Comparison of ENCODE assay signal across 11 cellular contexts in genomic region chr4:119525005-119525749, GRCh38.
DNase-seq lines count a peak whose midpoint lies in the region; ATAC-seq and TF ChIP-seq lines count a peak whose summit lies in the region.
"Had no signal": no experiment of that assay in that cellular context is flagged by ENCODE, and none has a peak within 500 bp of the region (broad histone marks: within the 10 kb centered on the region; RNA-seq: fewer than 3 reads in every experiment).

No MANE protein-coding gene starts in this region.

- H3K9ac ChIP-seq in SK-N-SH: peak overlapping the region; percentile 57

- H4K20me1 ChIP-seq in SK-N-SH (ENCODE audit: insufficient read depth): no peaks in the 10 kb centered on the region

- no peaks in the 10 kb centered on the region for H3K9me2 ChIP-seq in SK-N-SH

- H3K27me3 ChIP-seq in SK-N-SH (ENCODE audit: insufficient read depth): no peaks in the 10 kb centered on the region
- H3K27me3 ChIP-seq in psoas muscle (ENCODE audit: insufficient read depth in 3 of 3, low read length in 2 of 3): no peaks in the 10 kb centered on the region
- H3K27me3 ChIP-seq in dorsolateral prefrontal cortex: no peaks in the 10 kb centered on the region

- TF ChIP-seq EP300 in SK-N-SH (IDR thresholded peaks at IDR 0.05; ENCODE audit: borderline replicate concordance in 1 of 2, low read depth in 1 of 2, low read length in 1 of 2): no peak; a peak in 1 of 4 replicates

- intact Hi-C loops in psoas muscle (cut with DNase I) (no loop called here), dorsolateral prefrontal cortex (cut with DNase I) (no loop called here)

- no peak for TF ChIP-seq RAD21 in SK-N-SH (IDR thresholded peaks at IDR 0.05; ENCODE audit: low read length)

- POLR2A ChIA-PET in SK-N-SH (lab: Yijun Ruan, JAX): no interaction called here

- H3K9me3 ChIP-seq in SK-N-SH (no peaks in the 10 kb centered on the region), psoas muscle (no peaks in the 10 kb centered on the region)

- peak overlapping the region; percentile 32 for H2AFZ ChIP-seq in SK-N-SH (ENCODE audit: low read depth)

- H3K27ac ChIP-seq in SK-N-SH (ENCODE audit: low read depth in 2 of 2, low read length in 1 of 2) (peak overlapping the region; percentile 79 to 94; a peak in 3 of 4 replicates), psoas muscle (peak overlapping the region; percentile 43), dorsolateral prefrontal cortex (no peak overlapping the region)

- WGBS in SK-N-SH (ENCODE audit: low lambda C conversion rate): 13% methylated on average over 5 of the region's 5 CpGs
- WGBS in psoas muscle, 3 donors: 40 to 65% (median 49%) methylated on average over 5 of the region's 5 CpGs

- H3K4me1 ChIP-seq in SK-N-SH (ENCODE audit: control insufficient read depth in 1 of 2, insufficient read depth in 2 of 2, low read depth in 1 of 2, low read length in 1 of 2): peaks cover 0 to 22% of the 10 kb centered on the region in 2 experiments
- H3K4me1 ChIP-seq in psoas muscle: peaks cover 9% of the 10 kb centered on the region

- peaks cover 42% of the 10 kb centered on the region for H3F3A ChIP-seq in SK-N-SH (replicated peaks; ENCODE audit: insufficient read depth)

- H3K36me3 ChIP-seq in SK-N-SH (replicated peaks in 1 of 2; ENCODE audit: control insufficient read depth in 1 of 2, insufficient read depth in 2 of 2, low read length in 1 of 2) (peaks cover 15 to 17% of the 10 kb centered on the region in 2 experiments), psoas muscle (ENCODE audit: insufficient read depth in 1 of 2, low read depth in 1 of 2) (peaks cover 0 to 49% of the 10 kb centered on the region in 2 donors)

- peak overlapping the region in 1 of 2 experiments; percentile 37; a peak in 1 of 4 replicates for H3K4me3 ChIP-seq in SK-N-SH (ENCODE audit: low read depth in 2 of 2, low read length in 1 of 2)
- peak overlapping the region; percentile 30 for H3K4me3 ChIP-seq in fibroblast of mammary gland (ENCODE audit: control insufficient read depth, low read depth, low read length)
- H3K4me3 ChIP-seq in psoas muscle: no peak overlapping the region
- H3K4me3 ChIP-seq in dorsolateral prefrontal cortex: no peak overlapping the region

- peak; percentile 27 to 81 (median 62) for ATAC-seq in psoas muscle
- ATAC-seq: naive thymus-derived CD4-positive, alpha-beta T cell had no signal

- peaks cover 3% of the 10 kb centered on the region; the same call in 1 of the 2 replicates for H3K79me2 ChIP-seq in SK-N-SH (ENCODE audit: insufficient read depth)

- DNase-seq in Daoy (ENCODE audit: low read depth) (peak; percentile 35), SK-N-SH (no peak), fibroblast of mammary gland (ENCODE audit: low read depth) (peak; percentile 83), psoas muscle (no peak), activated gamma-delta T cell treated with Interleukin-2 at 50 U/mL for 16 hours (no peak), SKM-1 treated with dmso at 0.1 percent for 144 hours (lab: John Stamatoyannopoulos, UW; ENCODE audit: unreplicated experiment) (no peak), NCI-H2196 treated with DMSO at 0.1 percent for 48 hours (lab: John Stamatoyannopoulos, UW; ENCODE audit: unreplicated experiment) (no peak), dorsolateral prefrontal cortex (no peak)
- DNase-seq: COR-L47; naive thymus-derived CD4-positive, alpha-beta T cell; NCI-H446 treated with DMSO at 0.1 percent for 48 hours had no signal

- no peak for TF ChIP-seq CTCF in SK-N-SH (IDR thresholded peaks at IDR 0.05)
- TF ChIP-seq CTCF in fibroblast of mammary gland (conservative IDR thresholded peaks at IDR 0.05; ENCODE audit: control insufficient read depth, insufficient read depth, low read depth, low read length): no peak
- TF ChIP-seq CTCF in psoas muscle (IDR thresholded peaks at IDR 0.05): no peak
- TF ChIP-seq CTCF in dorsolateral prefrontal cortex (IDR thresholded peaks at IDR 0.05 in 54 of 56, conservative IDR thresholded peaks at IDR 0.05 in 2 of 56; ENCODE audit: low read depth in 1 of 56, partially characterized antibody in 56 of 56): no peak

- CTCF ChIA-PET in SK-N-SH (lab: Yijun Ruan, JAX): no interaction called here

- H3K4me2 ChIP-seq in SK-N-SH: peak overlapping the region; percentile 71

TF ChIP-seq in SK-N-SH, 30 proteins besides CTCF, POLR2A, EP300 and RAD21:
- TF ChIP-seq TEAD4 (IDR thresholded peaks at IDR 0.05; ENCODE audit: borderline replicate concordance, insufficient read depth) (peak; percentile 62; the same call in 1 of the 2 replicates), SIN3A (IDR thresholded peaks at IDR 0.05; ENCODE audit: borderline replicate concordance, low read depth, low read length) (peak; percentile 26; the same call in 1 of the 2 replicates), NFIC (IDR thresholded peaks at IDR 0.05; ENCODE audit: borderline replicate concordance) (peak; percentile 16; the same call in 1 of the 2 replicates), FOXJ3 (CRISPR knock-in tag; IDR thresholded peaks at IDR 0.05) (no peak), TAF1 (IDR thresholded peaks at IDR 0.05; ENCODE audit: borderline replicate concordance, low read depth, low read length) (0 out of 2 replicates have a peak, but pooled peaks have one; percentile 27), JUND (IDR thresholded peaks at IDR 0.05) (peak; percentile 78), MAX (IDR thresholded peaks at IDR 0.05; ENCODE audit: low read depth) (peak; percentile 17), POLR2AphosphoS5 (IDR thresholded peaks at IDR 0.05; ENCODE audit: low read depth, low read length) (no peak; the same call in 1 of the 2 replicates), CHD2 (IDR thresholded peaks at IDR 0.05; ENCODE audit: low read length, partially characterized antibody) (no peak), TCF12 (IDR thresholded peaks at IDR 0.05) (peak; percentile 66), FOSL2 (IDR thresholded peaks at IDR 0.05; ENCODE audit: borderline replicate concordance, low read depth) (peak; percentile 82; the same call in 1 of the 2 replicates)
TF ChIP-seq in SK-N-SH: peak in this region for 8.

Comparison
In these comparisons a context has a peak if more than half of its experiments do, and no peak if none do; other contexts are left out.
1. DNase-seq: peak in Daoy (single experiment) and fibroblast of mammary gland (single experiment); none in SK-N-SH (single experiment), psoas muscle (0 of 2), activated gamma-delta T cell treated with Interleukin-2 at 50 U/mL for 16 hours (single experiment), SKM-1 treated with dmso at 0.1 percent for 144 hours (single experiment), NCI-H2196 treated with DMSO at 0.1 percent for 48 hours (single experiment) and dorsolateral prefrontal cortex (0 of 10).
2. H3K27ac ChIP-seq: peak in SK-N-SH (2 of 2) and psoas muscle (single experiment); none in dorsolateral prefrontal cortex (0 of 59).